ENCODE assay signal across 1 cellular context in the genomic region with DNA sequence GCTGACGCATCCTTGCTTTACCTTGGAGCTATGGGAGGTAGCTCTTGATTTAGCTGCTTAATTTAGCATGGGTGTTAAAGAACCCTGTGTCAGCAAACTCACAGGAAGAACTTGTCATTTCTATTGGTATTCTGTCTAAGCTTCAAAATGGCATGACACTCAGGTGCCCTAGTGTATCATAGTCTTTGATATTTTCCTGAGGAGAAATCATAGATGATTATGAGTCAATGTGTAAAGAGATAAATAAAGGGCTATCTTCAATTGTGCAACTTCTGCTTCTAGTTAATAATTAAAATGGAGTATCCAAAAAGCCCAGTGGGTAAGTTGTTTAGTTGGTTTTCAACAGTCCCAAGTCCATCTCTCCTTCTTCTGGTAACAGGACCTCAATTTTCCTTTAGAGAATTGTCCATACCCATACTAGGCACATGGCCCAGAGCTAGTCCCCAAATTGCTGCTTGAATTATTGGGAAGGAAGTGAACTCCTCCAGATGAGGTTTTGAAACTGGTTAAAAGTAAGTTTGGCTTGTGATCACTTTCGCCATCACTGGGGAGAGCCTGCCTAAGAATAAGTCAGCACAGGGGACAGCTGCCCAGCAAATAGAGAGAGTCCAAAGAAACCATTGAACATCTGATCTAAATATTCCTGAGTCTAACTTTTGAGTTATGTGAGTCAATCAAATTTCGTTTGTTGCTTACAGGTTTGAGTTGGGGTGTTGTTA.
A peak's percentile ranks its signal among the peaks of the same experiment; 100 is the strongest.
TF ChIP-seq lines count a peak whose summit lies in the region.

No MANE protein-coding gene starts in this region.

TF ChIP-seq in GM12878, 131 proteins besides CTCF, POLR2A, EP300 and RAD21 (continued from another document):
- TF ChIP-seq, protein P1, sequence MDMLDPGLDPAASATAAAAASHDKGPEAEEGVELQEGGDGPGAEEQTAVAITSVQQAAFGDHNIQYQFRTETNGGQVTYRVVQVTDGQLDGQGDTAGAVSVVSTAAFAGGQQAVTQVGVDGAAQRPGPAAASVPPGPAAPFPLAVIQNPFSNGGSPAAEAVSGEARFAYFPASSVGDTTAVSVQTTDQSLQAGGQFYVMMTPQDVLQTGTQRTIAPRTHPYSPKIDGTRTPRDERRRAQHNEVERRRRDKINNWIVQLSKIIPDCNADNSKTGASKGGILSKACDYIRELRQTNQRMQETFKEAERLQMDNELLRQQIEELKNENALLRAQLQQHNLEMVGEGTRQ (IDR thresholded peaks at IDR 0.05; ENCODE audit: borderline replicate concordance, low read depth, low read length) = no peak
- TF ChIP-seq SMAD5 (IDR thresholded peaks at IDR 0.05; ENCODE audit: low read depth) = no peak
- no peak for TF ChIP-seq YBX1 (IDR thresholded peaks at IDR 0.05)
- TF ChIP-seq, protein P2, sequence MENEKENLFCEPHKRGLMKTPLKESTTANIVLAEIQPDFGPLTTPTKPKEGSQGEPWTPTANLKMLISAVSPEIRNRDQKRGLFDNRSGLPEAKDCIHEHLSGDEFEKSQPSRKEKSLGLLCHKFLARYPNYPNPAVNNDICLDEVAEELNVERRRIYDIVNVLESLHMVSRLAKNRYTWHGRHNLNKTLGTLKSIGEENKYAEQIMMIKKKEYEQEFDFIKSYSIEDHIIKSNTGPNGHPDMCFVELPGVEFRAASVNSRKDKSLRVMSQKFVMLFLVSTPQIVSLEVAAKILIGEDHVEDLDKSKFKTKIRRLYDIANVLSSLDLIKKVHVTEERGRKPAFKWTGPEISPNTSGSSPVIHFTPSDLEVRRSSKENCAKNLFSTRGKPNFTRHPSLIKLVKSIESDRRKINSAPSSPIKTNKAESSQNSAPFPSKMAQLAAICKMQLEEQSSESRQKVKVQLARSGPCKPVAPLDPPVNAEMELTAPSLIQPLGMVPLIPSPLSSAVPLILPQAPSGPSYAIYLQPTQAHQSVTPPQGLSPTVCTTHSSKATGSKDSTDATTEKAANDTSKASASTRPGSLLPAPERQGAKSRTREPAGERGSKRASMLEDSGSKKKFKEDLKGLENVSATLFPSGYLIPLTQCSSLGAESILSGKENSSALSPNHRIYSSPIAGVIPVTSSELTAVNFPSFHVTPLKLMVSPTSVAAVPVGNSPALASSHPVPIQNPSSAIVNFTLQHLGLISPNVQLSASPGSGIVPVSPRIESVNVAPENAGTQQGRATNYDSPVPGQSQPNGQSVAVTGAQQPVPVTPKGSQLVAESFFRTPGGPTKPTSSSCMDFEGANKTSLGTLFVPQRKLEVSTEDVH (IDR thresholded peaks at IDR 0.05; ENCODE audit: low read depth, partially characterized antibody) = no peak
- TF ChIP-seq, protein P3, sequence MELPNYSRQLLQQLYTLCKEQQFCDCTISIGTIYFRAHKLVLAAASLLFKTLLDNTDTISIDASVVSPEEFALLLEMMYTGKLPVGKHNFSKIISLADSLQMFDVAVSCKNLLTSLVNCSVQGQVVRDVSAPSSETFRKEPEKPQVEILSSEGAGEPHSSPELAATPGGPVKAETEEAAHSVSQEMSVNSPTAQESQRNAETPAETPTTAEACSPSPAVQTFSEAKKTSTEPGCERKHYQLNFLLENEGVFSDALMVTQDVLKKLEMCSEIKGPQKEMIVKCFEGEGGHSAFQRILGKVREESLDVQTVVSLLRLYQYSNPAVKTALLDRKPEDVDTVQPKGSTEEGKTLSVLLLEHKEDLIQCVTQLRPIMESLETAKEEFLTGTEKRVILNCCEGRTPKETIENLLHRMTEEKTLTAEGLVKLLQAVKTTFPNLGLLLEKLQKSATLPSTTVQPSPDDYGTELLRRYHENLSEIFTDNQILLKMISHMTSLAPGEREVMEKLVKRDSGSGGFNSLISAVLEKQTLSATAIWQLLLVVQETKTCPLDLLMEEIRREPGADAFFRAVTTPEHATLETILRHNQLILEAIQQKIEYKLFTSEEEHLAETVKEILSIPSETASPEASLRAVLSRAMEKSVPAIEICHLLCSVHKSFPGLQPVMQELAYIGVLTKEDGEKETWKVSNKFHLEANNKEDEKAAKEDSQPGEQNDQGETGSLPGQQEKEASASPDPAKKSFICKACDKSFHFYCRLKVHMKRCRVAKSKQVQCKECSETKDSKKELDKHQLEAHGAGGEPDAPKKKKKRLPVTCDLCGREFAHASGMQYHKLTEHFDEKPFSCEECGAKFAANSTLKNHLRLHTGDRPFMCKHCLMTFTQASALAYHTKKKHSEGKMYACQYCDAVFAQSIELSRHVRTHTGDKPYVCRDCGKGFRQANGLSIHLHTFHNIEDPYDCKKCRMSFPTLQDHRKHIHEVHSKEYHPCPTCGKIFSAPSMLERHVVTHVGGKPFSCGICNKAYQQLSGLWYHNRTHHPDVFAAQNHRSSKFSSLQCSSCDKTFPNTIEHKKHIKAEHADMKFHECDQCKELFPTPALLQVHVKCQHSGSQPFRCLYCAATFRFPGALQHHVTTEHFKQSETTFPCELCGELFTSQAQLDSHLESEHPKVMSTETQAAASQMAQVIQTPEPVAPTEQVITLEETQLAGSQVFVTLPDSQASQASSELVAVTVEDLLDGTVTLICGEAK (IDR thresholded peaks at IDR 0.05; ENCODE audit: borderline replicate concordance) = 0 out of 2 replicates have a peak, but pooled peaks have one; percentile 10
- no peak for TF ChIP-seq NR2C1 (IDR thresholded peaks at IDR 0.05)
- TF ChIP-seq, protein P4, sequence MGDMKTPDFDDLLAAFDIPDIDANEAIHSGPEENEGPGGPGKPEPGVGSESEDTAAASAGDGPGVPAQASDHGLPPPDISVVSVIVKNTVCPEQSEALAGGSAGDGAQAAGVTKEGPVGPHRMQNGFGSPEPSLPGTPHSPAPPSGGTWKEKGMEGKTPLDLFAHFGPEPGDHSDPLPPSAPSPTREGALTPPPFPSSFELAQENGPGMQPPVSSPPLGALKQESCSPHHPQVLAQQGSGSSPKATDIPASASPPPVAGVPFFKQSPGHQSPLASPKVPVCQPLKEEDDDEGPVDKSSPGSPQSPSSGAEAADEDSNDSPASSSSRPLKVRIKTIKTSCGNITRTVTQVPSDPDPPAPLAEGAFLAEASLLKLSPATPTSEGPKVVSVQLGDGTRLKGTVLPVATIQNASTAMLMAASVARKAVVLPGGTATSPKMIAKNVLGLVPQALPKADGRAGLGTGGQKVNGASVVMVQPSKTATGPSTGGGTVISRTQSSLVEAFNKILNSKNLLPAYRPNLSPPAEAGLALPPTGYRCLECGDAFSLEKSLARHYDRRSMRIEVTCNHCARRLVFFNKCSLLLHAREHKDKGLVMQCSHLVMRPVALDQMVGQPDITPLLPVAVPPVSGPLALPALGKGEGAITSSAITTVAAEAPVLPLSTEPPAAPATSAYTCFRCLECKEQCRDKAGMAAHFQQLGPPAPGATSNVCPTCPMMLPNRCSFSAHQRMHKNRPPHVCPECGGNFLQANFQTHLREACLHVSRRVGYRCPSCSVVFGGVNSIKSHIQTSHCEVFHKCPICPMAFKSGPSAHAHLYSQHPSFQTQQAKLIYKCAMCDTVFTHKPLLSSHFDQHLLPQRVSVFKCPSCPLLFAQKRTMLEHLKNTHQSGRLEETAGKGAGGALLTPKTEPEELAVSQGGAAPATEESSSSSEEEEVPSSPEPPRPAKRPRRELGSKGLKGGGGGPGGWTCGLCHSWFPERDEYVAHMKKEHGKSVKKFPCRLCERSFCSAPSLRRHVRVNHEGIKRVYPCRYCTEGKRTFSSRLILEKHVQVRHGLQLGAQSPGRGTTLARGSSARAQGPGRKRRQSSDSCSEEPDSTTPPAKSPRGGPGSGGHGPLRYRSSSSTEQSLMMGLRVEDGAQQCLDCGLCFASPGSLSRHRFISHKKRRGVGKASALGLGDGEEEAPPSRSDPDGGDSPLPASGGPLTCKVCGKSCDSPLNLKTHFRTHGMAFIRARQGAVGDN (IDR thresholded peaks at IDR 0.05) = peak; percentile 89
- TF ChIP-seq IKZF1 (conservative IDR thresholded peaks at IDR 0.05) = peak; percentile 36; the same call in 1 of the 2 replicates
- TF ChIP-seq, protein P5, sequence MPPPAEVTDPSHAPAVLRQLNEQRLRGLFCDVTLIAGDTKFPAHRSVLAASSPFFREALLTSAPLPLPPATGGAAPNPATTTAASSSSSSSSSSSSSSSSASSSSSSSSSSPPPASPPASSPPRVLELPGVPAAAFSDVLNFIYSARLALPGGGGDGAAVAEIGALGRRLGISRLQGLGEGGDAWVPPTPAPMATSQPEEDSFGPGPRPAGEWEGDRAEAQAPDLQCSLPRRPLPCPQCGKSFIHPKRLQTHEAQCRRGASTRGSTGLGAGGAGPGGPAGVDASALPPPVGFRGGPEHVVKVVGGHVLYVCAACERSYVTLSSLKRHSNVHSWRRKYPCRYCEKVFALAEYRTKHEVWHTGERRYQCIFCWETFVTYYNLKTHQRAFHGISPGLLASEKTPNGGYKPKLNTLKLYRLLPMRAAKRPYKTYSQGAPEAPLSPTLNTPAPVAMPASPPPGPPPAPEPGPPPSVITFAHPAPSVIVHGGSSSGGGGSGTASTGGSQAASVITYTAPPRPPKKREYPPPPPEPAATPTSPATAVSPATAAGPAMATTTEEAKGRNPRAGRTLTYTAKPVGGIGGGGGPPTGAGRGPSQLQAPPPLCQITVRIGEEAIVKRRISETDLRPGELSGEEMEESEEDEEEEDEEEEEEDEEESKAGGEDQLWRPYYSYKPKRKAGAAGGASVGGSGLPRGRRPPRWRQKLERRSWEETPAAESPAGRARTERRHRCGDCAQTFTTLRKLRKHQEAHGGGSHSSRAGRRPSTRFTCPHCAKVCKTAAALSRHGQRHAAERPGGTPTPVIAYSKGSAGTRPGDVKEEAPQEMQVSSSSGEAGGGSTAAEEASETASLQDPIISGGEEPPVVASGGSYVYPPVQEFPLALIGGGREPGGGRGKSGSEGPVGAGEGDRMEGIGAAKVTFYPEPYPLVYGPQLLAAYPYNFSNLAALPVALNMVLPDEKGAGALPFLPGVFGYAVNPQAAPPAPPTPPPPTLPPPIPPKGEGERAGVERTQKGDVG (CRISPR knock-in tag; IDR thresholded peaks at IDR 0.05) = no peak
- TF ChIP-seq EGR1 (IDR thresholded peaks at IDR 0.05; ENCODE audit: borderline replicate concordance in 1 of 2, low read depth in 2 of 2, low read length in 2 of 2) = no peak
- no peak for TF ChIP-seq GATAD2B (conservative IDR thresholded peaks at IDR 0.05; ENCODE audit: low read depth)
- TF ChIP-seq CHD4 (IDR thresholded peaks at IDR 0.05) = no peak
- TF ChIP-seq, protein P6, sequence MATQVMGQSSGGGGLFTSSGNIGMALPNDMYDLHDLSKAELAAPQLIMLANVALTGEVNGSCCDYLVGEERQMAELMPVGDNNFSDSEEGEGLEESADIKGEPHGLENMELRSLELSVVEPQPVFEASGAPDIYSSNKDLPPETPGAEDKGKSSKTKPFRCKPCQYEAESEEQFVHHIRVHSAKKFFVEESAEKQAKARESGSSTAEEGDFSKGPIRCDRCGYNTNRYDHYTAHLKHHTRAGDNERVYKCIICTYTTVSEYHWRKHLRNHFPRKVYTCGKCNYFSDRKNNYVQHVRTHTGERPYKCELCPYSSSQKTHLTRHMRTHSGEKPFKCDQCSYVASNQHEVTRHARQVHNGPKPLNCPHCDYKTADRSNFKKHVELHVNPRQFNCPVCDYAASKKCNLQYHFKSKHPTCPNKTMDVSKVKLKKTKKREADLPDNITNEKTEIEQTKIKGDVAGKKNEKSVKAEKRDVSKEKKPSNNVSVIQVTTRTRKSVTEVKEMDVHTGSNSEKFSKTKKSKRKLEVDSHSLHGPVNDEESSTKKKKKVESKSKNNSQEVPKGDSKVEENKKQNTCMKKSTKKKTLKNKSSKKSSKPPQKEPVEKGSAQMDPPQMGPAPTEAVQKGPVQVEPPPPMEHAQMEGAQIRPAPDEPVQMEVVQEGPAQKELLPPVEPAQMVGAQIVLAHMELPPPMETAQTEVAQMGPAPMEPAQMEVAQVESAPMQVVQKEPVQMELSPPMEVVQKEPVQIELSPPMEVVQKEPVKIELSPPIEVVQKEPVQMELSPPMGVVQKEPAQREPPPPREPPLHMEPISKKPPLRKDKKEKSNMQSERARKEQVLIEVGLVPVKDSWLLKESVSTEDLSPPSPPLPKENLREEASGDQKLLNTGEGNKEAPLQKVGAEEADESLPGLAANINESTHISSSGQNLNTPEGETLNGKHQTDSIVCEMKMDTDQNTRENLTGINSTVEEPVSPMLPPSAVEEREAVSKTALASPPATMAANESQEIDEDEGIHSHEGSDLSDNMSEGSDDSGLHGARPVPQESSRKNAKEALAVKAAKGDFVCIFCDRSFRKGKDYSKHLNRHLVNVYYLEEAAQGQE (IDR thresholded peaks at IDR 0.05; ENCODE audit: low read depth, low read length) = peak; percentile 38; the same call in 1 of the 2 replicates
- TF ChIP-seq NBN (IDR thresholded peaks at IDR 0.05) = 0 out of 2 replicates have a peak, but pooled peaks have one; percentile 14
- TF ChIP-seq DPF2 (IDR thresholded peaks at IDR 0.05) = peak; percentile 29; the same call in 1 of the 2 replicates
- TF ChIP-seq RUNX3 (IDR thresholded peaks at IDR 0.05; ENCODE audit: low read length) = 0 out of 2 replicates have a peak, but pooled peaks have one; percentile 7
- no peak for TF ChIP-seq EZH2 (IDR thresholded peaks at IDR 0.05; ENCODE audit: borderline replicate concordance, control insufficient read depth, low read depth, low read length)
- peak; percentile 10 for TF ChIP-seq MEF2B (IDR thresholded peaks at IDR 0.05; ENCODE audit: partially characterized antibody, poor library complexity, severe bottlenecking)
